Comparison of ENCODE assay signal across 16 cellular contexts in genomic region chr12:109760930-109761630, GRCh38. TPM values are rescaled to one million over a fixed set of nuclear protein-coding genes. Genes with fewer than 3 reads are reported as not detected.
DNase-seq lines count a peak whose midpoint lies in the region; ATAC-seq, FAIRE-seq and TF ChIP-seq lines count a peak whose summit lies in the region.
"Had no signal": no experiment of that assay in that cellular context is flagged by ENCODE, and none has a peak within 500 bp of the region (broad histone marks: within the 10 kb centered on the region; RNA-seq: fewer than 3 reads in every experiment).

No MANE protein-coding gene starts in this region.

- H3K9me1 ChIP-seq in K562 (ENCODE audit: control insufficient read depth, insufficient read depth, low read length) = no peaks in the 10 kb centered on the region

- DNase-seq in right cardiac atrium (peak in 2 of 3 donors; percentile 4 to 24), heart right ventricle (no peak), K562 (ENCODE audit: extremely low read depth in 1 of 4, low spot score in 3 of 4) (no peak), neural crest cell (ENCODE audit: low read depth, low spot score) (no peak), aorta (peak; percentile 26 to 62), H54 (ENCODE audit: insufficient read length, low spot score) (no peak), osteocyte (ENCODE audit: extremely low spot score, unreplicated experiment) (no peak)
- DNase-seq: activated CD4-positive, alpha-beta T cell treated with anti-CD3 and anti-CD28 coated beads, Interleukin-2, amount 50 U/mL, for 1 hour; activated T-cell treated with anti-CD3 and anti-CD28 coated beads, Interleukin-2, amount 50 U/mL, for 4 hours; gastrocnemius medialis had no signal

- H3K36me3 Mint-ChIP-seq in neural crest cell (ENCODE audit: low read depth) (peaks cover 11% of the 10 kb centered on the region), osteocyte (ENCODE audit: unreplicated experiment) (peaks cover 10% of the 10 kb centered on the region)

- no TSS peak for BruUV-seq in K562 (replicated peaks; lab: Mats Ljungman, UMichigan)

- no peak for TF ChIP-seq RAD21 in K562 (CRISPR knock-in tag; conservative IDR thresholded peaks at IDR 0.05 in 1 of 2, IDR thresholded peaks at IDR 0.05 in 1 of 2)

- H3K27ac Mint-ChIP-seq in neural crest cell (ENCODE audit: unreplicated experiment) (peak overlapping the region; percentile 17), osteocyte (ENCODE audit: unreplicated experiment) (no peak overlapping the region)
- H3K27ac Mint-ChIP-seq: stimulated activated memory B cell treated with anti-CD40 and anti-IgM and Interleukin-4, amounts not matched to agents 10 μg/mL and 1 μg/mL and 100 μg/mL, for 72 hours had no signal

- CTCF ChIA-PET in K562 (lab: Yijun Ruan, JAX; ENCODE audit: low intra/inter-chr PET ratio) = interaction anchor here (0.5 kb wide), 1 partner anchor 16 kb away, joined by 3 read pairs; no protein-coding TSS in a partner anchor

- H3K27me3 Mint-ChIP-seq in neural crest cell (ENCODE audit: low read depth) (no peaks in the 10 kb centered on the region), osteocyte (ENCODE audit: unreplicated experiment) (no peaks in the 10 kb centered on the region)

- intact Hi-C loops in right cardiac atrium (cut with DNase I) = no loop called here
- intact Hi-C loops in heart right ventricle (cut with DNase I) = no loop called here
- intact Hi-C loops in K562 (cut with micrococcal nuclease) = no loop called here
- intact Hi-C loops in aorta (cut with DNase I) = no loop called here

- H3K27ac ChIP-seq in right cardiac atrium (ENCODE audit: low read length) (no peak overlapping the region), heart right ventricle (peak overlapping the region in 1 of 10 donors; percentile 62), K562 (ENCODE audit: extremely low read depth, low read depth, low read length) (no peak overlapping the region), aorta (ENCODE audit: low read depth in 1 of 2, low read length in 2 of 2) (no peak overlapping the region)
- H3K27ac ChIP-seq: gastrocnemius medialis had no signal

- in situ Hi-C loops in K562 (cut with MboI) = no loop called here

- TF ChIP-seq CTCF in heart right ventricle (IDR thresholded peaks at IDR 0.05) (no peak), K562 (IDR thresholded peaks at IDR 0.05 in 2 of 3, conservative IDR thresholded peaks at IDR 0.05 in 1 of 3; ENCODE audit: insufficient read depth in 2 of 3, low read depth in 1 of 3, low read length in 3 of 3) (no peak), neural crest cell (conservative IDR thresholded peaks at IDR 0.05) (no peak), osteocyte (IDR thresholded peaks at IDR 0.05) (no peak)

- TF ChIP-seq POLR2A in K562 (conservative IDR thresholded peaks at IDR 0.05) (no peak), H54 (IDR thresholded peaks at IDR 0.05; ENCODE audit: low read depth, low read length) (no peak)

- ATAC-seq in right cardiac atrium (no peak), heart right ventricle (no peak), K562 (no peak), aorta (ENCODE audit: low FRiP score) (no peak), HG03442 (IDR thresholded peaks at IDR 0.05; ENCODE audit: unreplicated experiment) (no peak)
- ATAC-seq: activated T-cell treated with anti-CD3 and anti-CD28 coated beads, Interleukin-2, amount 50 U/mL, for 4 hours; esophagus mucosa; gastrocnemius medialis had no signal

- H3K27me3 ChIP-seq in right cardiac atrium (ENCODE audit: control insufficient read depth, insufficient read depth) (no peaks in the 10 kb centered on the region), heart right ventricle (no peaks in the 10 kb centered on the region), K562 (ENCODE audit: control insufficient read depth in 2 of 2, insufficient read depth in 2 of 2, low read length in 2 of 2) (peaks cover 22 to 64% of the 10 kb centered on the region in 2 experiments; a peak in 4 of 5 replicates), aorta (ENCODE audit: control insufficient read depth in 1 of 2, insufficient read depth in 2 of 2, low read length in 1 of 2) (no peaks in the 10 kb centered on the region)
- H3K27me3 ChIP-seq: cardiac muscle cell, gastrocnemius medialis had no signal

- TF ChIP-seq EP300 in K562 (IDR thresholded peaks at IDR 0.05; ENCODE audit: low read length) = no peak

- no peak overlapping the region for H3K4me2 ChIP-seq in K562 (ENCODE audit: insufficient read depth, low read length)

- FAIRE-seq in K562 (lab: Jason Lieb, UNC) (no peak), H54 (lab: Jason Lieb, UNC) (no peak)
- FAIRE-seq: TTC549 had no signal

- WGBS in right cardiac atrium = 83% methylated on average over 11 of the region's 11 CpGs
- 80 to 83% methylated on average over 11 of the region's 11 CpGs for WGBS in heart right ventricle, 2 donors
- 2% methylated on average over 11 of the region's 11 CpGs for WGBS in K562 (ENCODE audit: insufficient coverage, low coverage, missing lambda C conversion rate)
- 81 to 86% methylated on average over 11 of the region's 11 CpGs for WGBS in aorta, 2 donors

- H3K36me3 ChIP-seq in heart right ventricle (no peaks in the 10 kb centered on the region), K562 (ENCODE audit: control insufficient read depth, insufficient read depth, low read length) (no peaks in the 10 kb centered on the region), aorta (ENCODE audit: control insufficient read depth in 1 of 2, insufficient read depth in 2 of 2, low read length in 1 of 2) (no peaks in the 10 kb centered on the region)
- H3K36me3 ChIP-seq: cardiac muscle cell, gastrocnemius medialis had no signal

- H3K9me3 Mint-ChIP-seq in neural crest cell = peaks cover 8% of the 10 kb centered on the region
- H3K9me3 Mint-ChIP-seq in osteocyte (ENCODE audit: unreplicated experiment) = peaks cover 18% of the 10 kb centered on the region

- no peaks in the 10 kb centered on the region for H3K79me2 ChIP-seq in K562 (ENCODE audit: control insufficient read depth, insufficient read depth, low read length)

- no peak overlapping the region for H3K4me3 Mint-ChIP-seq in neural crest cell
- no peak overlapping the region for H3K4me3 Mint-ChIP-seq in osteocyte (ENCODE audit: unreplicated experiment)
- H3K4me3 Mint-ChIP-seq: activated T-cell treated with anti-CD3 and anti-CD28 coated beads, Interleukin-2, amount 50 U/mL, for 4 hours; stimulated activated memory B cell treated with anti-CD40 and anti-IgM and Interleukin-4, amounts not matched to agents 10 μg/mL and 1 μg/mL and 100 μg/mL, for 72 hours had no signal

- H3K4me1 ChIP-seq in right cardiac atrium (ENCODE audit: control insufficient read depth, insufficient read depth, low read length) (no peaks in the 10 kb centered on the region), heart right ventricle (peaks cover 0 to 18% (median 14%) of the 10 kb centered on the region in 9 donors), K562 (replicated peaks in 1 of 2; ENCODE audit: control insufficient read depth in 2 of 2, insufficient read depth in 2 of 2, low read length in 2 of 2) (no peaks in the 10 kb centered on the region; a peak in 1 of 5 replicates), aorta (ENCODE audit: control insufficient read depth in 1 of 2, insufficient read depth in 2 of 2, low read length in 2 of 2) (no peaks in the 10 kb centered on the region)
- H3K4me1 ChIP-seq: gastrocnemius medialis had no signal

- H3K9ac ChIP-seq in K562 (ENCODE audit: insufficient read depth in 1 of 2, low read depth in 2 of 2, low read length in 2 of 2) = no peak overlapping the region; a peak in 1 of 4 replicates

- H4K20me1 ChIP-seq in K562 (replicated peaks; ENCODE audit: control insufficient read depth, insufficient read depth, low read length) = no peaks in the 10 kb centered on the region; the same call in 1 of the 2 replicates

- H3K4me1 Mint-ChIP-seq in neural crest cell = no peaks in the 10 kb centered on the region
- no peaks in the 10 kb centered on the region for H3K4me1 Mint-ChIP-seq in osteocyte (ENCODE audit: unreplicated experiment)
- H3K4me1 Mint-ChIP-seq: stimulated activated memory B cell treated with anti-CD40 and anti-IgM and Interleukin-4, amounts not matched to agents 10 μg/mL and 1 μg/mL and 100 μg/mL, for 72 hours had no signal

- H3K4me3 ChIP-seq in right cardiac atrium (ENCODE audit: low read length) (no peak overlapping the region), heart right ventricle (no peak overlapping the region), K562 (no peak overlapping the region), aorta (ENCODE audit: low read length in 2 of 2) (no peak overlapping the region)
- H3K4me3 ChIP-seq: cardiac muscle cell, gastrocnemius medialis, tibial nerve had no signal

- H2AFZ ChIP-seq in K562 (ENCODE audit: low read depth, low read length) = no peak overlapping the region

- H3K9me3 ChIP-seq in right cardiac atrium (ENCODE audit: control insufficient read depth, low read length) (no peaks in the 10 kb centered on the region), heart right ventricle (peaks cover 0 to 23% (median 6%) of the 10 kb centered on the region in 11 donors), K562 (replicated peaks; ENCODE audit: control insufficient read depth, insufficient read depth, low read depth, low read length) (peaks cover 3% of the 10 kb centered on the region; the same call in 1 of the 2 replicates), aorta (ENCODE audit: control insufficient read depth, low read length) (peaks cover 1% of the 10 kb centered on the region)
- H3K9me3 ChIP-seq: gastrocnemius medialis had no signal

- POLR2A ChIA-PET in K562 (lab: Yijun Ruan, JAX) = interaction anchor here (0.6 to 0.7 kb wide), 3 partner anchors 36 to 1651 kb away, joined by 3 to 4 read pairs (median 3); no protein-coding TSS in a partner anchor

RNA-seq across cellular contexts. Expression of gene FAM222A, which starts 47.5 kb away (rescaled TPM):
- 10 to 100 TPM in 2 of 4 donors, 1 to 10 TPM in 2; 9.3 to 16.4 (median 10.0) TPM for total RNA-seq in right cardiac atrium
- polyA plus RNA-seq in right cardiac atrium = 14.8 TPM
- total RNA-seq in heart right ventricle = 10 to 100 TPM in 5 of 10 donors, 1 to 10 TPM in 5; 3.4 to 26.0 (median 8.6) TPM
- polyA plus RNA-seq in heart right ventricle = 1 to 10 TPM; 2.7 to 6.2 TPM
- 0.21 TPM in 1 of 2 replicates, not detected in the other for total RNA-seq in K562 (2011; cell fraction: chromatin; rRNA removed; ENCODE audit: low replicate concordance)
- 0.33 and 0.39 TPM in 2 replicates for total RNA-seq in K562 (2011; cell fraction: nucleolus; rRNA removed)
- total RNA-seq in K562 (2011; cell fraction: nucleoplasm; rRNA removed) = not detected in 2 replicates
- total RNA-seq in K562 (2014; rRNA removed) = 0.14 and 0.49 TPM in 2 replicates
- 0.06 and 0.07 TPM in 2 replicates for total RNA-seq in K562 (2014; rRNA removed; fragmentation: Illumina TruSeq; extraction: Trizol)
- 0.26 and 0.36 TPM in 2 replicates for total RNA-seq in K562 (2015; rRNA removed; fragmentation: Illumina TruSeq; extraction: Trizol)
- 0.29 and 0.83 TPM in 2 replicates for total RNA-seq in K562 (2021)
- polyA plus RNA-seq in K562 (2011; rRNA removed) = 0.04 and 0.05 TPM in 2 replicates
- polyA plus RNA-seq in K562 (2011; cell fraction: cytosol; rRNA removed) = 0.10 and 0.46 TPM in 2 replicates
- polyA plus RNA-seq in K562 (2011; cell fraction: nucleus; rRNA removed) = 0.06 and 0.18 TPM in 2 replicates
- 0.35 and 0.40 TPM in 2 replicates for polyA plus RNA-seq in K562 (2012)
- polyA plus RNA-seq in K562 (2014; fragmentation: Illumina TruSeq; extraction: Trizol) = 0.10 and 0.18 TPM in 2 replicates
- polyA plus RNA-seq in K562 (2014; fragmentation: Nextera tagmentation; extraction: Ambion mirVana) = under 1 TPM in 1 of 2 experiments, not detected in 1; 0.03 TPM
- 0.11 and 0.36 TPM in 2 replicates for polyA plus RNA-seq in K562 (2014; rRNA removed)
- 0.06 TPM in 1 of 2 replicates, not detected in the other for polyA minus RNA-seq in K562 (2011; rRNA and poly(A)+ RNA removed)
- 0.29 TPM in 1 of 2 replicates, not detected in the other for polyA minus RNA-seq in K562 (2011; cell fraction: cytosol; rRNA and poly(A)+ RNA removed)
- polyA minus RNA-seq in K562 (2011; cell fraction: nucleus; rRNA and poly(A)+ RNA removed) = 0.40 and 0.56 TPM in 2 replicates
- total RNA-seq in neural crest cell = 12.5 and 13.9 TPM in 2 replicates
- total RNA-seq in aorta = under 1 TPM; 0.48 to 0.52 TPM
- under 1 TPM; 0.25 to 0.28 TPM for polyA plus RNA-seq in aorta
- 1.2 and 1.5 TPM in 2 replicates for total RNA-seq in osteocyte

Comparison
In these comparisons a context has a peak if more than half of its experiments do, and no peak if none do; other contexts are left out.
1. DNase-seq: peak in right cardiac atrium (2 of 3) and aorta (2 of 2); none in heart right ventricle (0 of 2), K562 (0 of 4), neural crest cell (single experiment), H54 (single experiment) and osteocyte (single experiment).